In the genomic region with DNA sequence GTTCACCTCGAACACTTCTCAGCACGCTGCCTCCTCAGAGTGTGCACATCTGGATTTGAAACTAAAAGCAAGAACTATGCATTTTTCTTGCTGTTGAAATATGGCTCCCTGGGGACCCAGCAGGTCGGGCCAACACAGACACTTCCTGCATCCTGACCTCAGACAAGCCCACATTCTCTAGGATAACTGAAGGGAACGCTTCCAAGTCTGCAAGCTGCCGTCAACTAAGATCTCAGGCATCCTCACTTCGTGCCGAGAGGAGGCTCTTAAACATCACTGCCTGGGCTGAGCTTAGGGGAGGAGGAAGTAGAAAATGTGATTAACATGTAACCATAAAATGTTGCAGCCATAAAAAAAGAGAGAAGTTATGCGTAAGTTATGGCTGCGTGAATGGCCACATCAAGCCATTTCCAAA, we compare ENCODE assay signal across 9 cellular contexts.
A peak's percentile ranks its signal among the peaks of the same experiment; 100 is the strongest.
DNase-seq lines count a peak whose midpoint lies in the region; ATAC-seq and TF ChIP-seq lines count a peak whose summit lies in the region.
"Had no signal": no experiment of that assay in that cellular context is flagged by ENCODE, and none has a peak within 500 bp of the region (broad histone marks: within the 10 kb centered on the region; RNA-seq: fewer than 3 reads in every experiment).

No MANE protein-coding gene starts in this region.

- no peaks in the 10 kb centered on the region for H3K36me3 ChIP-seq in uterus

- peaks cover 0 to 3% of the 10 kb centered on the region in 2 donors for H3K4me1 ChIP-seq in uterus

- peaks cover 48% of the 10 kb centered on the region for H3K27me3 Mint-ChIP-seq in activated T-cell treated with anti-CD3 and anti-CD28 coated beads, Interleukin-2, amount 50 U/mL, for 72 hours (ENCODE audit: low read depth)

- intact Hi-C loops in cardiac septum (cut with DNase I) (no loop called here), uterus (cut with DNase I; ENCODE audit: low total_unique reads) (no loop called here)

- peak in 1 of 4 experiments; percentile 5 for TF ChIP-seq CTCF in uterus (IDR thresholded peaks at IDR 0.05)

- H3K36me3 Mint-ChIP-seq in activated T-cell treated with anti-CD3 and anti-CD28 coated beads, Interleukin-2, amount 50 U/mL, for 72 hours (ENCODE audit: insufficient read depth in 2 of 2), result peaks cover 6 to 12% of the 10 kb centered on the region in 2 donors
- H3K36me3 Mint-ChIP-seq: CD4-positive, CD25-positive, alpha-beta regulatory T cell had no signal

- peak in 1 of 2 donors; percentile 39 for ATAC-seq in activated T-cell treated with anti-CD3 and anti-CD28 coated beads, Interleukin-2, amount 50 U/mL, for 72 hours (replicated peaks in 1 of 2)

- H3K4me3 ChIP-seq in uterus, result no peak overlapping the region

- DNase-seq in activated T-cell treated with anti-CD3 and anti-CD28 coated beads, Interleukin-2, amount 50 U/mL, for 72 hours, result no peak
- DNase-seq in activated T-cell treated with anti-CD3 and anti-CD28 coated beads, Interleukin-2, amount 50 U/mL, for 48 hours, result no peak
- DNase-seq in NCI-H226, result peak; percentile 3
- DNase-seq in cardiac septum (ENCODE audit: low spot score), result peak; percentile 80
- DNase-seq in uterus, result peak; percentile 82 to 86
- no peak for DNase-seq in nucleus accumbens (lab: John Stamatoyannopoulos, UW)
- no peak for DNase-seq in activated CD8-positive, alpha-beta memory T cell treated with anti-CD3 and anti-CD28 coated beads for 24 hours
- no peak for DNase-seq in effector CD8-positive, alpha-beta T cell (lab: John Stamatoyannopoulos, UW)
- DNase-seq: CD4-positive, CD25-positive, alpha-beta regulatory T cell had no signal

- no peak overlapping the region for H3K27ac Mint-ChIP-seq in activated T-cell treated with anti-CD3 and anti-CD28 coated beads, Interleukin-2, amount 50 U/mL, for 72 hours
- H3K27ac Mint-ChIP-seq: CD4-positive, CD25-positive, alpha-beta regulatory T cell had no signal

- H3K9me3 ChIP-seq in uterus, result no peaks in the 10 kb centered on the region

- no peak for TF ChIP-seq POLR2A in uterus (IDR thresholded peaks at IDR 0.05)

- H3K27ac ChIP-seq in uterus, result peak overlapping the region in 1 of 2 donors; percentile 46

- H3K4me3 Mint-ChIP-seq in activated T-cell treated with anti-CD3 and anti-CD28 coated beads, Interleukin-2, amount 50 U/mL, for 72 hours, result peak overlapping the region; percentile 6 to 50
- H3K4me3 Mint-ChIP-seq: CD4-positive, CD25-positive, alpha-beta regulatory T cell had no signal

- peaks cover 10 to 12% of the 10 kb centered on the region in 2 donors for H3K9me3 Mint-ChIP-seq in activated T-cell treated with anti-CD3 and anti-CD28 coated beads, Interleukin-2, amount 50 U/mL, for 72 hours

- peaks cover 5% of the 10 kb centered on the region for H3K4me1 Mint-ChIP-seq in activated T-cell treated with anti-CD3 and anti-CD28 coated beads, Interleukin-2, amount 50 U/mL, for 72 hours (ENCODE audit: low read depth)

- H3K27me3 ChIP-seq in uterus, result no peaks in the 10 kb centered on the region

Comparison
In these comparisons a context has a peak if more than half of its experiments do, and no peak if none do; other contexts are left out.
1. DNase-seq: peak in NCI-H226 (single experiment), cardiac septum (single experiment) and uterus (2 of 2); none in activated T-cell treated with anti-CD3 and anti-CD28 coated beads, Interleukin-2, amount 50 U/mL, for 72 hours (0 of 2), activated T-cell treated with anti-CD3 and anti-CD28 coated beads, Interleukin-2, amount 50 U/mL, for 48 hours (0 of 2), nucleus accumbens (0 of 56), activated CD8-positive, alpha-beta memory T cell treated with anti-CD3 and anti-CD28 coated beads for 24 hours (single experiment) and effector CD8-positive, alpha-beta T cell (single experiment).